2 cellular contexts compared by ENCODE assay signal in genomic region chr17:75266315-75267145, GRCh38.
TF ChIP-seq lines count a peak whose summit lies in the region.

No MANE protein-coding gene starts in this region.

TF ChIP-seq in HepG2, 621 proteins besides CTCF, POLR2A, EP300 and RAD21 (continues in another document):
- TF ChIP-seq HNF1A (IDR thresholded peaks at IDR 0.05; ENCODE audit: low read depth) (no peak), HNF1A (CRISPR knock-in tag; IDR thresholded peaks at IDR 0.05; ENCODE audit: borderline replicate concordance) (no peak), ATF2 (CRISPR knock-in tag; IDR thresholded peaks at IDR 0.05) (no peak), ZBTB26 (CRISPR knock-in tag; IDR thresholded peaks at IDR 0.05; ENCODE audit: borderline replicate concordance) (no peak), ZNF781 (CRISPR knock-in tag; IDR thresholded peaks at IDR 0.05; ENCODE audit: borderline replicate concordance, not compliant biosample characterization) (no peak), TBL1XR1 (IDR thresholded peaks at IDR 0.05; ENCODE audit: borderline replicate concordance, low read length, partially characterized antibody) (no peak), MIXL1 (CRISPR knock-in tag; IDR thresholded peaks at IDR 0.05) (no peak), GPBP1L1 (CRISPR knock-in tag; IDR thresholded peaks at IDR 0.05) (no peak), ZNF512B (CRISPR knock-in tag; IDR thresholded peaks at IDR 0.05; ENCODE audit: borderline replicate concordance) (no peak), ZNF691 (CRISPR knock-in tag; IDR thresholded peaks at IDR 0.05; ENCODE audit: borderline replicate concordance, low read depth) (no peak), NR2C2 (CRISPR knock-in tag; IDR thresholded peaks at IDR 0.05; ENCODE audit: borderline replicate concordance) (no peak), TSC22D2 (CRISPR knock-in tag; IDR thresholded peaks at IDR 0.05; ENCODE audit: borderline replicate concordance) (no peak)

TF ChIP-seq in H1, 55 proteins besides CTCF, POLR2A, EP300 and RAD21:
- TF ChIP-seq POLR2AphosphoS5 (IDR thresholded peaks at IDR 0.05; ENCODE audit: low read depth, low read length) (no peak), SIN3A (conservative IDR thresholded peaks at IDR 0.05 in 1 of 2, IDR thresholded peaks at IDR 0.05 in 1 of 2; ENCODE audit: low read depth in 1 of 2, low read length in 2 of 2) (no peak), GABPA (IDR thresholded peaks at IDR 0.05; ENCODE audit: borderline replicate concordance, insufficient read depth, low read length) (no peak), YY1 (IDR thresholded peaks at IDR 0.05; ENCODE audit: low read depth, low read length) (no peak), KDM1A (IDR thresholded peaks at IDR 0.05; ENCODE audit: borderline replicate concordance, low read length) (peak; percentile 66; the same call in 1 of the 2 replicates), NRF1 (IDR thresholded peaks at IDR 0.05; ENCODE audit: low read depth, low read length) (no peak)
